Comparison of ENCODE assay signal across 8 cellular contexts in the genomic region with DNA sequence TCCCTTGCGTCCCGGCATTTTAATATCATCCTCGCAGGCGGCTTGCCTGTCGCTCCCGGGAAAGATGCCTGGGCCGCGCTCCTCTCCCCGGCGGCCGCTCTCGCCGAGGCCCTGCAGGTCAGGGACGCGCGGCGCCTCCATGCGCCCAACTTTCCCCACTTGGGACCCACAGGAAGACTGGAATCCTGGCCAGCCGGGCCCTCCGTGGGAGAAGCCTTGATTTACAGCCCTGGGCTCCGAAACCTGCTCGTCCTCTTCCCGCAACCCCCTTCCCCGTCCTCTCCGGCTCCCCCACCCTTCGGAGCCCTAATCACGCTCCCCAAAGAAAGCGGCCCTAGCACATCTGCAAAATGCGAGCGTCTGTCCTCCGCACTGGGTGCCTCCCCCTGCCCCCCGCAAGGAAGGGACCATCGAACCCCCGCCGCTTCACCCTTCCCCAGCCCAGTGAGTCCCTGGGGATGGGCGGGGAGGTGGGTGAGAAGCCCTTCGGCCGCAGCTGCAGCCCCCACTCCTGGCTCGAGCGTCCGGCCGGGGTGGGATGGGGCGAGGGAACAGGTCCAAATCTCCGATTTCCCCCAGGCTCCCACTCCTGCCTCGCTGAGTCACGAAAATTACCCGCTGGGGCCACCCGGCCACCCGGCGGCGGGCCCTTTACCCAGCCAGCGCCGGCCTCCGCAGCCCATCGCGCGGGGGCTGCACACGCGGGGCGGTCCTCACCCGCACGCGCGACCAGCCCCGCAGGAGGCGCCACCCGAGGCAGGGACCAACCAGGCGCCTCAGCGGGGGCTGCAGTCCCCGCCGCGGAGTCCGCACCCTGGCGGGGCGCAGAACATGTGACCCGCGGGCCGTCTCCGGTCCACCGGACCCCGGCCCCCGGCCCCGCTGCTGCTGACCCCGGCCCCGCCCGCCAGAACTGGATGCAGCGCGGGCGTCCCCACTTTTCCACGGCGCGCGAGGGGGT. TPM values are rescaled to one million over a fixed set of nuclear protein-coding genes. Genes with fewer than 3 reads are reported as not detected.
DNase-seq lines count a peak whose midpoint lies in the region; ATAC-seq and TF ChIP-seq lines count a peak whose summit lies in the region.

No MANE protein-coding gene starts in this region.

- CTCF ChIA-PET in OCI-LY7 (lab: Charles Lee; ENCODE audit: unreplicated experiment) = no interaction called here

- DNase-seq in stimulated activated naive CD8-positive, alpha-beta T cell treated with anti-CD3 and anti-CD28 coated beads, Interleukin-15, amount 100 ng/mL, for 72 hours = no peak
- DNase-seq in stimulated activated naive CD8-positive, alpha-beta T cell treated with anti-CD3 and anti-CD28 coated beads, Interleukin-15, Interleukin-2, amounts not matched to agents 100 U/mL and 50 U/mL, for 24 hours = no peak
- DNase-seq in dorsolateral prefrontal cortex (peak in 8 of 10 donors; percentile 35 to 68 (median 52)), midbrain (lab: John Stamatoyannopoulos, UW) (peak; percentile 38), T1000 (lab: John Stamatoyannopoulos, UW) (no peak), Kasumi-1 (lab: John Stamatoyannopoulos, UW) (no peak), OCI-LY7 (ENCODE audit: low spot score) (no peak)

- H3K4me3 ChIP-seq in HUES48 (ENCODE audit: low read depth, low read length) (peak overlapping the region; percentile 72), dorsolateral prefrontal cortex (peak overlapping the region; percentile 47 to 93 (median 80)), OCI-LY7 (ENCODE audit: low read depth, low read length, poor library complexity, severe bottlenecking) (no peak overlapping the region)

- H3K79me2 ChIP-seq in OCI-LY7 (ENCODE audit: insufficient read depth, low read depth, low read length) = no peaks in the 10 kb centered on the region

- no peaks in the 10 kb centered on the region for H4K20me1 ChIP-seq in OCI-LY7 (ENCODE audit: insufficient read depth, low read length)

- intact Hi-C loops in dorsolateral prefrontal cortex (cut with DNase I) = loop anchor here in 1 of 2 donors (1.0 to 5.0 kb wide), 3 partner anchors 22 to 51 kb away; no protein-coding TSS in a partner anchor
- intact Hi-C loops in OCI-LY7 (cut with micrococcal nuclease; ENCODE audit: unreplicated experiment) = no loop called here

- H3K9me2 ChIP-seq in OCI-LY7 (ENCODE audit: insufficient read depth, low read length) = no peaks in the 10 kb centered on the region

- no peak overlapping the region for H3K9ac ChIP-seq in HUES48 (ENCODE audit: low read depth, low read length)

- H2AFZ ChIP-seq in OCI-LY7 (ENCODE audit: low read length) = no peak overlapping the region

- H3K27ac Mint-ChIP-seq in stimulated activated naive CD8-positive, alpha-beta T cell treated with anti-CD3 and anti-CD28 coated beads, Interleukin-15, amount 100 ng/mL, for 72 hours = no peak overlapping the region

- BruUV-seq in OCI-LY7 (replicated peaks; lab: Mats Ljungman, UMichigan) = no TSS peak

- H3K4me2 ChIP-seq in OCI-LY7 (ENCODE audit: low read length) = no peak overlapping the region

- peaks cover 66% of the 10 kb centered on the region for H3K27me3 ChIP-seq in HUES48 (ENCODE audit: control insufficient read depth, insufficient read depth, low read length)
- H3K27me3 ChIP-seq in dorsolateral prefrontal cortex = peaks cover 0 to 9% (median 0%) of the 10 kb centered on the region in 45 donors

- POLR2A ChIA-PET in OCI-LY7 (lab: Charles Lee) = no interaction called here

- TF ChIP-seq CTCF in dorsolateral prefrontal cortex (IDR thresholded peaks at IDR 0.05 in 54 of 56, conservative IDR thresholded peaks at IDR 0.05 in 2 of 56; ENCODE audit: low read depth in 1 of 56, partially characterized antibody in 56 of 56) (peak in 21 of 56 donors; percentile 6 to 47 (median 25)), OCI-LY7 (conservative IDR thresholded peaks at IDR 0.05; ENCODE audit: low read length) (no peak)

- ATAC-seq in stimulated activated naive CD8-positive, alpha-beta T cell treated with anti-CD3 and anti-CD28 coated beads, Interleukin-15, amount 100 ng/mL, for 72 hours = peak; percentile 13
- no peak for ATAC-seq in stimulated activated naive CD8-positive, alpha-beta T cell treated with anti-CD3 and anti-CD28 coated beads, Interleukin-15, Interleukin-2, amounts not matched to agents 100 U/mL and 50 U/mL, for 24 hours

- H3K27ac ChIP-seq in HUES48 (ENCODE audit: low read depth, low read length) (no peak overlapping the region), dorsolateral prefrontal cortex (peak overlapping the region in 51 of 59 donors; percentile 16 to 96 (median 72)), OCI-LY7 (ENCODE audit: low read depth, low read length, poor library complexity, severe bottlenecking) (no peak overlapping the region)

- peaks cover 87% of the 10 kb centered on the region for H3K27me3 Mint-ChIP-seq in stimulated activated naive CD8-positive, alpha-beta T cell treated with anti-CD3 and anti-CD28 coated beads, Interleukin-15, amount 100 ng/mL, for 72 hours

- peaks cover 6% of the 10 kb centered on the region for H3K4me1 Mint-ChIP-seq in stimulated activated naive CD8-positive, alpha-beta T cell treated with anti-CD3 and anti-CD28 coated beads, Interleukin-15, amount 100 ng/mL, for 72 hours

- H3K4me3 Mint-ChIP-seq in stimulated activated naive CD8-positive, alpha-beta T cell treated with anti-CD3 and anti-CD28 coated beads, Interleukin-15, amount 100 ng/mL, for 72 hours = peak overlapping the region; percentile 30 to 34

- H3K36me3 ChIP-seq in HUES48 (ENCODE audit: control insufficient read depth, insufficient read depth, low read length) (no peaks in the 10 kb centered on the region), OCI-LY7 (ENCODE audit: insufficient read depth, low read length) (no peaks in the 10 kb centered on the region)

- peaks cover 0 to 12% of the 10 kb centered on the region in 2 donors for H3K9me3 Mint-ChIP-seq in stimulated activated naive CD8-positive, alpha-beta T cell treated with anti-CD3 and anti-CD28 coated beads, Interleukin-15, amount 100 ng/mL, for 72 hours

- H3K4me1 ChIP-seq in HUES48 (ENCODE audit: control insufficient read depth, insufficient read depth, low read length) (0 out of 2 replicates have a peak, but pooled peaks cover 4% of the 10 kb centered on the region), OCI-LY7 (ENCODE audit: insufficient read depth, low read length, poor library complexity, severe bottlenecking) (no peaks in the 10 kb centered on the region)

- H3K9me3 ChIP-seq in HUES48 (ENCODE audit: control insufficient read depth, insufficient read depth, low read length) (no peaks in the 10 kb centered on the region), OCI-LY7 (ENCODE audit: low read length) (no peaks in the 10 kb centered on the region)

RNA-seq across cellular contexts. Expression of a gene that starts 0.7 kb away (rescaled TPM):
- total RNA-seq in dorsolateral prefrontal cortex = 100 to 1,000 TPM in 118 of 120 experiments, 10 to 100 TPM in 2; 81.7 to 241 (median 174) TPM
- total RNA-seq in OCI-LY7 (2014; rRNA removed; shearing (Covaris generic)) = not detected in 2 replicates
- total RNA-seq in OCI-LY7 (2022) = 3.3 and 3.7 TPM in 2 replicates

Comparison
In these comparisons a context has a peak if more than half of its experiments do, and no peak if none do; other contexts are left out.
1. DNase-seq: peak in dorsolateral prefrontal cortex (8 of 10) and midbrain (single experiment); none in stimulated activated naive CD8-positive, alpha-beta T cell treated with anti-CD3 and anti-CD28 coated beads, Interleukin-15, amount 100 ng/mL, for 72 hours (0 of 2), stimulated activated naive CD8-positive, alpha-beta T cell treated with anti-CD3 and anti-CD28 coated beads, Interleukin-15, Interleukin-2, amounts not matched to agents 100 U/mL and 50 U/mL, for 24 hours (single experiment), T1000 (single experiment), Kasumi-1 (0 of 2) and OCI-LY7 (single experiment).
2. H3K27ac ChIP-seq: peak in dorsolateral prefrontal cortex (51 of 59); none in HUES48 (single experiment) and OCI-LY7 (single experiment).
3. RNA of a gene that starts 0.7 kb away (total RNA-seq): 81.7 to 241 TPM in dorsolateral prefrontal cortex; 3.3 to 3.7 TPM in OCI-LY7; every median in the first group is over 10 times any median in the second.